Comparison of ENCODE assay signal across 8 cellular contexts in genomic region chr9:125126019-125126746, GRCh38.
A peak's percentile ranks its signal among the peaks of the same experiment; 100 is the strongest.
DNase-seq lines count a peak whose midpoint lies in the region; ATAC-seq and FAIRE-seq lines count a peak whose summit lies in the region.

No MANE protein-coding gene starts in this region.

- DNase-seq in SIG-M5 treated with dmso at 0.1 percent for 504 hours (lab: John Stamatoyannopoulos, UW; ENCODE audit: unreplicated experiment) (peak; percentile 82), activated gamma-delta T cell treated with Interleukin-2 at 50 U/mL for 16 hours (peak; percentile 82), germinal center (ENCODE audit: low spot score) (peak; percentile 22), urothelium cell line (ENCODE audit: low spot score) (peak; percentile 69), NCI-H2227 treated with DMSO at 0.1 percent for 48 hours (lab: John Stamatoyannopoulos, UW) (no peak)

- H3K4me1 ChIP-seq in rectal smooth muscle tissue (ENCODE audit: control insufficient read depth, insufficient read depth, low read length): peaks cover 2% of the 10 kb centered on the region

- no peaks in the 10 kb centered on the region for H3K36me3 ChIP-seq in rectal smooth muscle tissue (ENCODE audit: control insufficient read depth, insufficient read depth, low read length)

- H3K9ac ChIP-seq in rectal smooth muscle tissue (ENCODE audit: low read length): no peak overlapping the region

- no peaks in the 10 kb centered on the region for H3K27me3 ChIP-seq in rectal smooth muscle tissue (ENCODE audit: control insufficient read depth, insufficient read depth, low read length)

- FAIRE-seq in urothelium cell line (lab: Jason Lieb, UNC): no peak

- peak overlapping the region; percentile 54 for H3K27ac ChIP-seq in rectal smooth muscle tissue (ENCODE audit: low read depth, low read length)

- peak; percentile 98 for ATAC-seq in GM18868 (IDR thresholded peaks at IDR 0.05; ENCODE audit: unreplicated experiment)
- peak; percentile 96 for ATAC-seq in HG03095 (IDR thresholded peaks at IDR 0.05; ENCODE audit: unreplicated experiment)

- H3K4me3 ChIP-seq in rectal smooth muscle tissue (ENCODE audit: low read length): no peak overlapping the region
